9 cellular contexts compared by ENCODE assay signal in the genomic region with DNA sequence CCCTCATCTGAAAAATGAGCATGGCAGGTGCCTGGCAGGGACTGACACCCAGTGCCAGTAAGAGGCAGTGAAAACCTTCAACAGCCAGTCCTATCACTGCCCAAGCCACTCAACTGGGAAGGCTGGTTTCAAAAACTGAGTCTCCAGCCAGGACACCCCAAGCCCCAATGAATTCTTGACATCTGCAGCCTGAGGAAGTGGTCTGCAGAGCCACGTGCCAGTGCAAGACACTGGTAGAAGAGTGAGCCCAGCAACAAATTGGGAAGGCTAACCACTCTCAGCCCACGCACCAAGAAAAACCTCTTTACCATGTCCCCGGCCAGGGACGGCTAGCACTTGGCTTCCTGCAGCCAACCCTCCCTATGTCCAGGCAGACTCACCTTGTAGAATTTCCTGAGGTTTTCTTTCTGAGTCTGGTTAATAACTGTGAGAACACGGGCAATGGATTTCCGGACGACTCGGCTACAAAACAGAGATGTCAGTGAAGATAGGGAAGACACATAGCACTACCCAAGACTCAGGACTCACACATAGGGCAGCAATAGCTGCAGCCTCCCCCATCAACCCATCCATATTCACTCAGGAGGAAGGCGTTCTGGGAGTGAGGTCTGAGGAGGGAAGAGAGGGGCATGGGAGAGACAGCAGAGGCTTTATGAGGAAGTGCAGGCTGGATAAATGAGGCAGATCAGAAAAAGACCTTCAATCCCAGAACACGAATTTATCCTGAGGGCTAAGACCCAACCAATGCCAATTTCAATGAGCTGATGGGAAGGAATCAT. TPM values are rescaled to one million over a fixed set of nuclear protein-coding genes. Genes with fewer than 3 reads are reported as not detected.
DNase-seq lines count a peak whose midpoint lies in the region; ATAC-seq and TF ChIP-seq lines count a peak whose summit lies in the region.
"Had no signal": no experiment of that assay in that cellular context is flagged by ENCODE, and none has a peak within 500 bp of the region (broad histone marks: within the 10 kb centered on the region; RNA-seq: fewer than 3 reads in every experiment).

No MANE protein-coding gene starts in this region.

- H3K18ac ChIP-seq in neuronal stem cell (ENCODE audit: low read length), result no peak overlapping the region

- H3K27me3 ChIP-seq in OCI-LY3 (ENCODE audit: low read depth, low read length) (no peaks in the 10 kb centered on the region), neuronal stem cell (ENCODE audit: control insufficient read depth in 3 of 3, insufficient read depth in 3 of 3, low read depth in 1 of 3, low read length in 3 of 3) (no peaks in the 10 kb centered on the region)
- H3K27me3 ChIP-seq in effector memory CD4-positive, alpha-beta T cell (replicated peaks; ENCODE audit: control insufficient read depth, insufficient read depth, low read length, poor library complexity, severe bottlenecking), result no peaks in the 10 kb centered on the region

- H4K91ac ChIP-seq in neuronal stem cell (ENCODE audit: low read depth, low read length, poor library complexity), result no peak overlapping the region

- H2AK5ac ChIP-seq in neuronal stem cell (ENCODE audit: low read depth, low read length), result no peak overlapping the region

- H3K79me1 ChIP-seq in neuronal stem cell (ENCODE audit: low read depth, low read length), result peaks cover 12% of the 10 kb centered on the region

- H3K27ac ChIP-seq in OCI-LY3 (ENCODE audit: low read length), result peak overlapping the region; percentile 71
- peak overlapping the region; percentile 87 for H3K27ac ChIP-seq in effector memory CD4-positive, alpha-beta T cell (ENCODE audit: insufficient read depth, low read length, poor library complexity, severe bottlenecking)
- H3K27ac ChIP-seq in neuronal stem cell (replicated peaks; ENCODE audit: low read length), result no peak overlapping the region

- no peak overlapping the region for H2BK5ac ChIP-seq in neuronal stem cell (ENCODE audit: low read length)

- TF ChIP-seq CTCF in OCI-LY3 (IDR thresholded peaks at IDR 0.05; ENCODE audit: low read depth, low read length), result no peak

- H3K9me3 ChIP-seq in ES-I3 (ENCODE audit: control insufficient read depth, insufficient read depth, low read length) (no peaks in the 10 kb centered on the region), OCI-LY3 (ENCODE audit: insufficient read depth, low read length) (no peaks in the 10 kb centered on the region), neuronal stem cell (replicated peaks in 1 of 2; ENCODE audit: control insufficient read depth in 2 of 2, insufficient read depth in 1 of 2, low read depth in 1 of 2, low read length in 2 of 2) (no peaks in the 10 kb centered on the region)
- H3K9me3 ChIP-seq in effector memory CD4-positive, alpha-beta T cell (ENCODE audit: control insufficient read depth, low read length), result no peaks in the 10 kb centered on the region

- H3K4me2 ChIP-seq in OCI-LY3 (ENCODE audit: low read length) (peak overlapping the region; percentile 85), neuronal stem cell (ENCODE audit: insufficient read depth, low read length, poor library complexity, severe bottlenecking) (peak overlapping the region; percentile 80)

- no peak for DNase-seq in effector memory CD4-positive, alpha-beta T cell
- DNase-seq in neuronal stem cell (ENCODE audit: low spot score) (no peak), NCI-H1930 (lab: John Stamatoyannopoulos, UW) (no peak), islet precursor cell (no peak)
- DNase-seq: head of caudate nucleus had no signal

- H3K4me3 ChIP-seq in OCI-LY3 (ENCODE audit: low read length) (peak overlapping the region; percentile 95), neuronal stem cell (ENCODE audit: low read length in 2 of 2) (peak overlapping the region in 1 of 2 donors; percentile 96)
- H3K4me3 ChIP-seq in effector memory CD4-positive, alpha-beta T cell (ENCODE audit: insufficient read depth, low read depth, low read length, poor library complexity, severe bottlenecking), result no peak overlapping the region

- H3K36me3 ChIP-seq in ES-I3 (ENCODE audit: insufficient read depth, low read length) (peaks cover 32% of the 10 kb centered on the region), OCI-LY3 (replicated peaks; ENCODE audit: low read depth, low read length) (peaks cover 52% of the 10 kb centered on the region), neuronal stem cell (replicated peaks in 1 of 2; ENCODE audit: control insufficient read depth in 2 of 2, insufficient read depth in 2 of 2, low read length in 2 of 2) (peaks cover 43 to 51% of the 10 kb centered on the region in 2 donors)
- H3K36me3 ChIP-seq in effector memory CD4-positive, alpha-beta T cell (ENCODE audit: control insufficient read depth, insufficient read depth, low read length), result peaks cover 47% of the 10 kb centered on the region

- H2AFZ ChIP-seq in OCI-LY3 (ENCODE audit: low read depth, low read length), result no peak overlapping the region
- H2AFZ ChIP-seq in neuronal stem cell (ENCODE audit: low read length), result no peak overlapping the region

- H4K20me1 ChIP-seq in OCI-LY3 (ENCODE audit: insufficient read depth, low read length), result peaks cover 61% of the 10 kb centered on the region

- H2BK120ac ChIP-seq in neuronal stem cell (ENCODE audit: low read depth, low read length), result no peak overlapping the region

- no peak overlapping the region for H3K14ac ChIP-seq in neuronal stem cell (ENCODE audit: low read length)

- H3K4me1 ChIP-seq in ES-I3 (ENCODE audit: insufficient read depth, low read length), result peaks cover 5% of the 10 kb centered on the region
- peaks cover 31% of the 10 kb centered on the region for H3K4me1 ChIP-seq in OCI-LY3 (ENCODE audit: low read length)
- peaks cover 14% of the 10 kb centered on the region for H3K4me1 ChIP-seq in effector memory CD4-positive, alpha-beta T cell (ENCODE audit: control insufficient read depth, insufficient read depth, low read length, poor library complexity, severe bottlenecking)
- peaks cover 7 to 11% of the 10 kb centered on the region in 2 donors for H3K4me1 ChIP-seq in neuronal stem cell (ENCODE audit: control insufficient read depth in 2 of 2, insufficient read depth in 1 of 2, low read depth in 1 of 2, low read length in 2 of 2)

- peak overlapping the region; percentile 85; the same call in 1 of the 2 replicates for H3K9ac ChIP-seq in ES-I3 (ENCODE audit: low read depth, low read length)
- peak overlapping the region; percentile 95 for H3K9ac ChIP-seq in OCI-LY3 (ENCODE audit: low read length)
- H3K9ac ChIP-seq in neuronal stem cell (ENCODE audit: low read depth, low read length, poor library complexity), result no peak overlapping the region

- WGBS in neuronal stem cell (ENCODE audit: extremely low coverage in 2 of 2, insufficient read length in 2 of 2, insufficient replicate concordance in 1 of 2), 2 donors, result no CpG with 5 or more reads among the region's 10 CpGs

- H3K79me2 ChIP-seq in OCI-LY3 (ENCODE audit: low read length), result peaks cover 37% of the 10 kb centered on the region

- no peak overlapping the region for H3K23ac ChIP-seq in neuronal stem cell (ENCODE audit: low read depth, low read length, poor library complexity)

- no peak overlapping the region for H2BK15ac ChIP-seq in neuronal stem cell (ENCODE audit: low read length)

- no peak overlapping the region for H3K4ac ChIP-seq in neuronal stem cell (ENCODE audit: low read length)

- no peak for ATAC-seq in HG03097 (IDR thresholded peaks at IDR 0.05; ENCODE audit: low FRiP score, unreplicated experiment)
- ATAC-seq in HG02678 (IDR thresholded peaks at IDR 0.05; ENCODE audit: unreplicated experiment), result no peak

- H4K8ac ChIP-seq in neuronal stem cell (ENCODE audit: low read depth, low read length), result no peak overlapping the region

- no peak overlapping the region for H2BK12ac ChIP-seq in neuronal stem cell (ENCODE audit: low read length)

RNA-seq across cellular contexts. Expression of a gene that starts 1.8 kb away (rescaled TPM):
- 6,578 TPM for polyA plus RNA-seq in neuronal stem cell (2013, experiment 1 of 2)
- 6,505 TPM for polyA plus RNA-seq in neuronal stem cell (2013, experiment 2 of 2)

RNA-seq across cellular contexts. Expression of a gene that starts 1.9 kb away (rescaled TPM):
- polyA plus RNA-seq in neuronal stem cell (2013, experiment 1 of 2), result 31.9 TPM
- polyA plus RNA-seq in neuronal stem cell (2013, experiment 2 of 2), result 31.7 TPM

RNA-seq across cellular contexts. Expression of a gene that starts 6.7 kb away (rescaled TPM):
- polyA plus RNA-seq in neuronal stem cell (2013, experiment 1 of 2), result not detected
- polyA plus RNA-seq in neuronal stem cell (2013, experiment 2 of 2), result not detected
